9 cellular contexts compared by ENCODE assay signal in genomic region chr12:124469193-124469888, GRCh38.
A peak's percentile ranks its signal among the peaks of the same experiment; 100 is the strongest.
DNase-seq lines count a peak whose midpoint lies in the region; ATAC-seq and TF ChIP-seq lines count a peak whose summit lies in the region.
"Had no signal": no experiment of that assay in that cellular context is flagged by ENCODE, and none has a peak within 500 bp of the region (broad histone marks: within the 10 kb centered on the region; RNA-seq: fewer than 3 reads in every experiment).

No MANE protein-coding gene starts in this region.

- H4K20me1 ChIP-seq in hepatocyte (ENCODE audit: insufficient read depth, poor library complexity, severe bottlenecking): peaks cover 3% of the 10 kb centered on the region

- H3K4me1 Mint-ChIP-seq in activated T-helper 1 cell treated with anti-CD3 and anti-CD28 coated beads, Interleukin-12 subunit alpha, Interleukin-12 subunit beta, Interleukin-2, Interleukin-4 antibody, amounts not matched to agents 30 ng/mL and 10 ng/mL and 1 ng/mL, durations not matched to agents 14 hours and 24 hours and 36 hours (ENCODE audit: low read depth): peaks cover 12% of the 10 kb centered on the region

- peaks cover 0 to 76% (median 56%) of the 10 kb centered on the region in 9 donors for H3K36me3 ChIP-seq in heart left ventricle
- no peaks in the 10 kb centered on the region for H3K36me3 ChIP-seq in hepatocyte (replicated peaks; ENCODE audit: insufficient read depth, low read depth)
- H3K36me3 ChIP-seq in upper lobe of right lung: peaks cover 64% of the 10 kb centered on the region

- no peak overlapping the region for H3K4me3 Mint-ChIP-seq in activated T-helper 1 cell treated with anti-CD3 and anti-CD28 coated beads, Interleukin-12 subunit alpha, Interleukin-12 subunit beta, Interleukin-2, Interleukin-4 antibody, amounts not matched to agents 30 ng/mL and 10 ng/mL and 1 ng/mL, durations not matched to agents 14 hours and 24 hours and 36 hours

- H3K36me3 Mint-ChIP-seq in activated T-helper 1 cell treated with anti-CD3 and anti-CD28 coated beads, Interleukin-12 subunit alpha, Interleukin-12 subunit beta, Interleukin-2, Interleukin-4 antibody, amounts not matched to agents 30 ng/mL and 10 ng/mL and 1 ng/mL, durations not matched to agents 14 hours and 24 hours and 36 hours (ENCODE audit: low read depth): peaks cover 59% of the 10 kb centered on the region

- no peak for TF ChIP-seq POLR2A in heart left ventricle (IDR thresholded peaks at IDR 0.05)

- H3K9me3 Mint-ChIP-seq in activated T-helper 1 cell treated with anti-CD3 and anti-CD28 coated beads, Interleukin-12 subunit alpha, Interleukin-12 subunit beta, Interleukin-2, Interleukin-4 antibody, amounts not matched to agents 30 ng/mL and 10 ng/mL and 1 ng/mL, durations not matched to agents 14 hours and 24 hours and 36 hours: peaks cover 33% of the 10 kb centered on the region

- H3K27me3 ChIP-seq in heart left ventricle (no peaks in the 10 kb centered on the region), hepatocyte (no peaks in the 10 kb centered on the region), upper lobe of right lung (no peaks in the 10 kb centered on the region)

- no peaks in the 10 kb centered on the region for H3K9me2 ChIP-seq in hepatocyte (replicated peaks; ENCODE audit: insufficient read depth)

- H3K4me2 ChIP-seq in hepatocyte: no peak overlapping the region

- DNase-seq in heart left ventricle (peak in 1 of 5 donors; percentile 13), cardiac septum (ENCODE audit: low spot score) (no peak), UCSD-AML1 (lab: John Stamatoyannopoulos, UW; ENCODE audit: unreplicated experiment) (peak; percentile 36), hepatocyte (ENCODE audit: low spot score) (no peak), upper lobe of right lung (no peak)
- DNase-seq in activated T-helper 1 cell treated with anti-CD3 and anti-CD28 coated beads, Interleukin-12 subunit alpha, Interleukin-12 subunit beta, Interleukin-2, Interleukin-4 antibody, amounts not matched to agents 30 ng/mL and 10 ng/mL and 1 ng/mL, durations not matched to agents 14 hours and 24 hours and 36 hours (ENCODE audit: low spot score): no peak

- peaks cover 0 to 24% (median 9%) of the 10 kb centered on the region in 12 donors for H3K4me1 ChIP-seq in heart left ventricle
- H3K4me1 ChIP-seq in hepatocyte (ENCODE audit: insufficient read depth): peaks cover 2% of the 10 kb centered on the region
- peaks cover 10% of the 10 kb centered on the region for H3K4me1 ChIP-seq in upper lobe of right lung

- H3K27ac ChIP-seq in heart left ventricle (no peak overlapping the region), hepatocyte (no peak overlapping the region), upper lobe of right lung (no peak overlapping the region)
- H3K27ac ChIP-seq: SK-N-MC had no signal

- 81 to 85% (median 83%) methylated on average over 11 of the region's 11 CpGs for WGBS in heart left ventricle, 4 donors
- WGBS in hepatocyte (ENCODE audit: low lambda C conversion rate, missing lambda C conversion rate): 76% methylated on average over 11 of the region's 11 CpGs

- no peaks in the 10 kb centered on the region for H3K27me3 Mint-ChIP-seq in activated T-helper 1 cell treated with anti-CD3 and anti-CD28 coated beads, Interleukin-12 subunit alpha, Interleukin-12 subunit beta, Interleukin-2, Interleukin-4 antibody, amounts not matched to agents 30 ng/mL and 10 ng/mL and 1 ng/mL, durations not matched to agents 14 hours and 24 hours and 36 hours (ENCODE audit: insufficient read depth)

- peak; percentile 43 to 73 (median 62) for TF ChIP-seq CTCF in heart left ventricle (IDR thresholded peaks at IDR 0.05)
- peak; percentile 48 for TF ChIP-seq CTCF in hepatocyte (IDR thresholded peaks at IDR 0.05; ENCODE audit: poor library complexity)
- TF ChIP-seq CTCF in upper lobe of right lung (IDR thresholded peaks at IDR 0.05): peak; percentile 67

- H3K79me2 ChIP-seq in hepatocyte: peaks cover 13% of the 10 kb centered on the region

- intact Hi-C loops in heart left ventricle (cut with DNase I) (no loop called here), cardiac septum (cut with DNase I) (no loop called here), upper lobe of right lung (cut with DNase I) (no loop called here)
- intact Hi-C loops in activated T-helper 1 cell treated with anti-CD3 and anti-CD28 coated beads, Interleukin-12 subunit alpha, Interleukin-12 subunit beta, Interleukin-2, Interleukin-4 antibody, amounts not matched to agents 30 ng/mL and 10 ng/mL and 1 ng/mL, durations not matched to agents 14 hours and 24 hours and 36 hours (cut with micrococcal nuclease): loop anchor here (5.0 kb wide), 1 partner anchor 243 kb away; no protein-coding TSS in a partner anchor

- H2AFZ ChIP-seq in hepatocyte: no peak overlapping the region

- H3K4me3 ChIP-seq in heart left ventricle (no peak overlapping the region), hepatocyte (no peak overlapping the region), upper lobe of right lung (no peak overlapping the region)
- H3K4me3 ChIP-seq: SK-N-MC had no signal

- H3K9me3 ChIP-seq in heart left ventricle (peaks cover 0 to 17% (median 5%) of the 10 kb centered on the region in 12 donors), hepatocyte (ENCODE audit: low read depth) (peaks cover 4% of the 10 kb centered on the region), upper lobe of right lung (peaks cover 4% of the 10 kb centered on the region)

- no peak overlapping the region for H3K27ac Mint-ChIP-seq in activated T-helper 1 cell treated with anti-CD3 and anti-CD28 coated beads, Interleukin-12 subunit alpha, Interleukin-12 subunit beta, Interleukin-2, Interleukin-4 antibody, amounts not matched to agents 30 ng/mL and 10 ng/mL and 1 ng/mL, durations not matched to agents 14 hours and 24 hours and 36 hours

- no peak for ATAC-seq in heart left ventricle
- ATAC-seq in upper lobe of right lung: peak; percentile 11
- no peak for ATAC-seq in GM19351 (IDR thresholded peaks at IDR 0.05; ENCODE audit: unreplicated experiment)
- no peak for ATAC-seq in GM21360 (IDR thresholded peaks at IDR 0.05; ENCODE audit: unreplicated experiment)
